ENCODE assay signal across 8 cellular contexts in the genomic region with DNA sequence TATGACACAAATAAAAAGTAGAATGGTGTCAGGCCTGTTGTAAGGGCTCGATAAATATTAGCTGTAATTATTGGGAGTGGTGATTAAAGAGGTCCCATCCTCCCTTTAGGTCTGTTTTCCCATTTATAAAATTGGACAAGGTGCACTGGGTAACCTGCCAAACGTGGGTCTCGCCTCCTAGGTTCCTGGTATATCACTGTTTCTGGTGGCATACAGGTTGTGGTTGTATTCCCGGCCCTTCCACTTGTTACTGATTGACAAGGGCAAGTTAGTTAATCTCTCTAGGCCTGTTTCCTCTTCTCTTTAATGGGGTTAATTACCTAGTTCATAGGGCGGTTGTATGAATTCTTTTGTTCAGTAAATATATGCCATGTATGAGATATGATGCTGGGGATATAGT. TPM values are rescaled to one million over a fixed set of nuclear protein-coding genes. Genes with fewer than 3 reads are reported as not detected.
A peak's percentile ranks its signal among the peaks of the same experiment; 100 is the strongest.
DNase-seq lines count a peak whose midpoint lies in the region; ATAC-seq lines count a peak whose summit lies in the region.

No MANE protein-coding gene starts in this region.

- H3K27me3 ChIP-seq in ACC112 (ENCODE audit: insufficient read depth, low read length) = no peaks in the 10 kb centered on the region
- H3K27me3 ChIP-seq in mucosa of stomach (ENCODE audit: control insufficient read depth, insufficient read depth, low read length) = no peaks in the 10 kb centered on the region

- H3K36me3 ChIP-seq in ACC112 (ENCODE audit: insufficient read depth, low read length) = no peaks in the 10 kb centered on the region
- no peaks in the 10 kb centered on the region for H3K36me3 ChIP-seq in mucosa of stomach (ENCODE audit: control insufficient read depth, insufficient read depth, low read length)

- peaks cover 35 to 42% (median 40%) of the 10 kb centered on the region in 3 donors for H3K4me1 Mint-ChIP-seq in IgD-negative memory B cell
- H3K4me1 Mint-ChIP-seq in central memory CD8-positive, alpha-beta T cell = peaks cover 46% of the 10 kb centered on the region

- H3K36me3 Mint-ChIP-seq in IgD-negative memory B cell = peaks cover 3% of the 10 kb centered on the region
- H3K36me3 Mint-ChIP-seq in central memory CD8-positive, alpha-beta T cell (ENCODE audit: insufficient read depth) = peaks cover 27% of the 10 kb centered on the region

- ATAC-seq in central memory CD8-positive, alpha-beta T cell (replicated peaks; ENCODE audit: extremely low read depth, poor library complexity, severe bottlenecking) = no peak
- ATAC-seq in GM19351 (IDR thresholded peaks at IDR 0.05; ENCODE audit: unreplicated experiment) = no peak

- H3K9ac ChIP-seq in mucosa of stomach (ENCODE audit: low read length) = peak overlapping the region; percentile 94

- no peaks in the 10 kb centered on the region for H3K9me3 ChIP-seq in mucosa of stomach (ENCODE audit: control insufficient read depth, low read length)

- no peak overlapping the region for H3K27ac ChIP-seq in ACC112 (ENCODE audit: low read depth, low read length)

- H3K9me3 Mint-ChIP-seq in IgD-negative memory B cell = no peaks in the 10 kb centered on the region
- no peaks in the 10 kb centered on the region for H3K9me3 Mint-ChIP-seq in central memory CD8-positive, alpha-beta T cell

- H3K27ac Mint-ChIP-seq in IgD-negative memory B cell = peak overlapping the region; percentile 73 to 92 (median 88)
- peak overlapping the region; percentile 38 for H3K27ac Mint-ChIP-seq in central memory CD8-positive, alpha-beta T cell (ENCODE audit: low read depth)

- H2AFZ ChIP-seq in ACC112 (ENCODE audit: low read length, unreplicated experiment) = no peak overlapping the region

- no peak for DNase-seq in central memory CD8-positive, alpha-beta T cell (ENCODE audit: low spot score in 2 of 2)
- DNase-seq in NCI-H2227 (lab: John Stamatoyannopoulos, UW; ENCODE audit: unreplicated experiment) (no peak), NOMO-1 treated with dmso at 0.1 percent for 144 hours (lab: John Stamatoyannopoulos, UW; ENCODE audit: unreplicated experiment) (no peak), cerebellar cortex (ENCODE audit: low spot score) (no peak)

- H3K4me3 ChIP-seq in ACC112 (ENCODE audit: low read depth, low read length) (peak overlapping the region; percentile 94), mucosa of stomach (ENCODE audit: low read length) (peak overlapping the region; percentile 65)

- H3K79me2 ChIP-seq in ACC112 (ENCODE audit: control insufficient read depth, insufficient read depth, low read length, unreplicated experiment) = peaks cover 62% of the 10 kb centered on the region

- H3K27me3 Mint-ChIP-seq in IgD-negative memory B cell = no peaks in the 10 kb centered on the region
- H3K27me3 Mint-ChIP-seq in central memory CD8-positive, alpha-beta T cell = no peaks in the 10 kb centered on the region

- H3K4me1 ChIP-seq in ACC112 (ENCODE audit: control insufficient read depth, insufficient read depth, low read length, unreplicated experiment) (peaks cover 18% of the 10 kb centered on the region), mucosa of stomach (ENCODE audit: control insufficient read depth, insufficient read depth, low read length) (peaks cover 23% of the 10 kb centered on the region)

- H3K4me3 Mint-ChIP-seq in IgD-negative memory B cell = peak overlapping the region; percentile 79 to 99 (median 90)
- peak overlapping the region; percentile 98 for H3K4me3 Mint-ChIP-seq in central memory CD8-positive, alpha-beta T cell

RNA-seq across cellular contexts. Expression of a gene that starts 1.5 kb away (rescaled TPM):
- polyA plus RNA-seq in IgD-negative memory B cell = 204 TPM

RNA-seq across cellular contexts. Expression of a gene that starts 20.0 kb away (rescaled TPM):
- polyA plus RNA-seq in IgD-negative memory B cell = 14.0 TPM

RNA-seq across cellular contexts. Expression of a gene that starts 51.6 kb away (rescaled TPM):
- 5.8 TPM for polyA plus RNA-seq in IgD-negative memory B cell
